1 cellular context compared by ENCODE assay signal in the genomic region with DNA sequence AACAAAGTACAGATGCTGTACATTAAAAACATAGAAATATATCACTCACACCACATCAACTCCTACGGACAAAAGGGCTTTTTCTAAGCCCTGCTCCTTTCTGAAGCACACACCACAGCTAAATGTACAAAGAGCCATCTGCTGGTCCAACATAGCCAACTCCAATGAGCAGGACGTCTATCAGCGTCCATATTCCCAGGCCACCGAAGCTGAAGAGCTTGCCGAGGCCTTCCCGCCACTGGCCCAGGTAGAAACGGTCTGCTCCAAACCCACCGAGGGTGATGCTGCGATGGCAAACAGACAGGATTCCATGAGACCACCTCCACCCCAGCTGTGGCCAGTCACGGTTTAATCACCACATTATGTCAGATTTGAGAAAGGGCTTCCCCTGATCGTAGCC.
TF ChIP-seq lines count a peak whose summit lies in the region.

No MANE protein-coding gene starts in this region.

TF ChIP-seq in HepG2, 621 proteins besides CTCF, POLR2A, EP300 and RAD21:
- TF ChIP-seq ZNF354B (CRISPR knock-in tag; IDR thresholded peaks at IDR 0.05), result no peak
- TF ChIP-seq, protein P1, sequence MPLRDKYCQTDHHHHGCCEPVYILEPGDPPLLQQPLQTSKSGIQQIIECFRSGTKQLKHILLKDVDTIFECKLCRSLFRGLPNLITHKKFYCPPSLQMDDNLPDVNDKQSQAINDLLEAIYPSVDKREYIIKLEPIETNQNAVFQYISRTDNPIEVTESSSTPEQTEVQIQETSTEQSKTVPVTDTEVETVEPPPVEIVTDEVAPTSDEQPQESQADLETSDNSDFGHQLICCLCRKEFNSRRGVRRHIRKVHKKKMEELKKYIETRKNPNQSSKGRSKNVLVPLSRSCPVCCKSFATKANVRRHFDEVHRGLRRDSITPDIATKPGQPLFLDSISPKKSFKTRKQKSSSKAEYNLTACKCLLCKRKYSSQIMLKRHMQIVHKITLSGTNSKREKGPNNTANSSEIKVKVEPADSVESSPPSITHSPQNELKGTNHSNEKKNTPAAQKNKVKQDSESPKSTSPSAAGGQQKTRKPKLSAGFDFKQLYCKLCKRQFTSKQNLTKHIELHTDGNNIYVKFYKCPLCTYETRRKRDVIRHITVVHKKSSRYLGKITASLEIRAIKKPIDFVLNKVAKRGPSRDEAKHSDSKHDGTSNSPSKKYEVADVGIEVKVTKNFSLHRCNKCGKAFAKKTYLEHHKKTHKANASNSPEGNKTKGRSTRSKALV (CRISPR knock-in tag; IDR thresholded peaks at IDR 0.05), result no peak
- TF ChIP-seq JUNB (CRISPR knock-in tag; IDR thresholded peaks at IDR 0.05; ENCODE audit: borderline replicate concordance), result no peak
- no peak for TF ChIP-seq KDM2A (CRISPR knock-in tag; IDR thresholded peaks at IDR 0.05; ENCODE audit: borderline replicate concordance, low read depth)
- TF ChIP-seq ZNF205 (CRISPR knock-in tag; IDR thresholded peaks at IDR 0.05), result no peak
- TF ChIP-seq KDM5B (CRISPR knock-in tag; IDR thresholded peaks at IDR 0.05; ENCODE audit: borderline replicate concordance), result no peak
- no peak for TF ChIP-seq NFYB (CRISPR knock-in tag; IDR thresholded peaks at IDR 0.05)
- TF ChIP-seq STAG1 (CRISPR knock-in tag; IDR thresholded peaks at IDR 0.05), result peak; percentile 50
- TF ChIP-seq NCOA5 (CRISPR knock-in tag; IDR thresholded peaks at IDR 0.05), result no peak
- 0 out of 2 replicates have a peak, but pooled peaks have one; percentile 33 for TF ChIP-seq ZBTB38 (CRISPR knock-in tag; IDR thresholded peaks at IDR 0.05)
- TF ChIP-seq, protein P2, sequence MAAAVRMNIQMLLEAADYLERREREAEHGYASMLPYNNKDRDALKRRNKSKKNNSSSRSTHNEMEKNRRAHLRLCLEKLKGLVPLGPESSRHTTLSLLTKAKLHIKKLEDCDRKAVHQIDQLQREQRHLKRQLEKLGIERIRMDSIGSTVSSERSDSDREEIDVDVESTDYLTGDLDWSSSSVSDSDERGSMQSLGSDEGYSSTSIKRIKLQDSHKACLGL (CRISPR knock-in tag; IDR thresholded peaks at IDR 0.05), result no peak
- no peak for TF ChIP-seq MXD4 (CRISPR knock-in tag; IDR thresholded peaks at IDR 0.05)
- TF ChIP-seq KAT2B (IDR thresholded peaks at IDR 0.05; ENCODE audit: borderline replicate concordance, low read depth, low read length), result no peak
- TF ChIP-seq SYNCRIP (IDR thresholded peaks at IDR 0.05; ENCODE audit: insufficient read depth, low read depth, low read length), result no peak
- TF ChIP-seq, protein P3, sequence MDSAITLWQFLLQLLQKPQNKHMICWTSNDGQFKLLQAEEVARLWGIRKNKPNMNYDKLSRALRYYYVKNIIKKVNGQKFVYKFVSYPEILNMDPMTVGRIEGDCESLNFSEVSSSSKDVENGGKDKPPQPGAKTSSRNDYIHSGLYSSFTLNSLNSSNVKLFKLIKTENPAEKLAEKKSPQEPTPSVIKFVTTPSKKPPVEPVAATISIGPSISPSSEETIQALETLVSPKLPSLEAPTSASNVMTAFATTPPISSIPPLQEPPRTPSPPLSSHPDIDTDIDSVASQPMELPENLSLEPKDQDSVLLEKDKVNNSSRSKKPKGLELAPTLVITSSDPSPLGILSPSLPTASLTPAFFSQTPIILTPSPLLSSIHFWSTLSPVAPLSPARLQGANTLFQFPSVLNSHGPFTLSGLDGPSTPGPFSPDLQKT (CRISPR knock-in tag; IDR thresholded peaks at IDR 0.05; ENCODE audit: borderline replicate concordance), result no peak
- TF ChIP-seq ZNF841 (CRISPR knock-in tag; IDR thresholded peaks at IDR 0.05; ENCODE audit: borderline replicate concordance), result no peak
